16 cellular contexts compared by ENCODE assay signal in the genomic region with DNA sequence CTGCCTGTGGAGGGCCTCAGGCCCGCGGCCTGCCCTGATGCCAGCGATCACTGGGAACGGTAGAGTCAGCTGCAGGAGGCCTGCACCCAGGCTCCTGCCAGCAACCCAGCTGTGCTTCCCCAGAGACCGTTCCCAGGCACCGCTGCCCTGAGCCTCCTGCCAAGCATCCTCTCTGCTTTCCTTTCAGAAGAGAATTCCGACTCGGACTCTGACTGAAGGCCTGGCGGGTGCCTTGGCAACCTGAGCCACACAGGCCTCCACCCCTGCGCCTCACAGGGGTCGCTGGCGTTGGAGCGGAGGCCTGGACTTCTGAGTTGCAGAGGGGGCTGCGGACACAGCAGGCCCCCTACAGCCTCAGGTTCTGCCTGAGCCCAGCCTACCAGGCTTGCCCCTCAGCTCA.
"Had no signal": no experiment of that assay in that cellular context is flagged by ENCODE, and none has a peak within 500 bp of the region (broad histone marks: within the 10 kb centered on the region; RNA-seq: fewer than 3 reads in every experiment).

No MANE protein-coding gene starts in this region.

- DNase-seq: activated CD4-positive, alpha-beta T cell treated with anti-CD3 and anti-CD28 coated beads, Interleukin-2, amount 50 U/mL, for 48 hours; activated gamma-delta T cell treated with Interleukin-2 at 50 U/mL for 16 hours; activated T-cell treated with anti-CD3 and anti-CD28 coated beads for 4 hours; colonic mucosa; heart right ventricle; immature natural killer cell; mesenchymal stem cell; naive thymus-derived CD4-positive, alpha-beta T cell; stimulated activated CD4-positive, alpha-beta T cell treated with anti-CD3 and anti-CD28 coated beads, Interleukin-12 subunit alpha, Interleukin-12 subunit beta, amount 100 ng/mL, for 4 hours; stimulated activated CD4-positive, alpha-beta T cell treated with anti-CD3 and anti-CD28 coated beads, Interleukin-1b, Interleukin-23, amount 100 ng/mL, for 48 hours; stimulated activated CD8-positive, alpha-beta memory T cell treated with anti-CD3 and anti-CD28 coated beads, Interleukin-4, amount 100 ng/mL, for 48 hours; stimulated activated naive CD4-positive, alpha-beta T cell; tibial artery had no signal

- H3K27ac ChIP-seq: colonic mucosa, gastroesophageal sphincter, heart right ventricle, neural progenitor cell, parathyroid adenoma, tibial artery had no signal

- H3K4me1 ChIP-seq: colonic mucosa had no signal

- H3K4me3 ChIP-seq: colonic mucosa, gastroesophageal sphincter, heart right ventricle, neural progenitor cell, tibial artery had no signal

- H3K9me3 ChIP-seq: colonic mucosa, gastroesophageal sphincter, heart right ventricle, tibial artery had no signal

- H3K36me3 ChIP-seq: colonic mucosa had no signal
